In genomic region chr3:175357758-175358157, GRCh38 we compare ENCODE assay signal across 25 cellular contexts.
"Had no signal": no experiment of that assay in that cellular context is flagged by ENCODE, and none has a peak within 500 bp of the region (broad histone marks: within the 10 kb centered on the region; RNA-seq: fewer than 3 reads in every experiment).

No MANE protein-coding gene starts in this region.

- H3K79me2 ChIP-seq: hepatocyte had no signal

- H3K36me3 ChIP-seq: ascending aorta, esophagus muscularis mucosa, neural progenitor cell, right lobe of liver, tibial nerve, WERI-Rb-1 had no signal

- H3K27ac ChIP-seq: ascending aorta, coronary artery, esophagus muscularis mucosa, hepatocyte, neural progenitor cell, tibial nerve, WERI-Rb-1 had no signal

- H3K9ac ChIP-seq: neural progenitor cell had no signal

- H3K9me3 ChIP-seq: right lobe of liver had no signal

- ATAC-seq: activated naive CD8-positive, alpha-beta T cell treated with anti-CD3 and anti-CD28 coated beads, Interleukin-2, amount 50 U/mL, for 24 hours; naive thymus-derived CD4-positive, alpha-beta T cell had no signal

- H3K27me3 ChIP-seq: ascending aorta, esophagus muscularis mucosa, hepatocyte, neural progenitor cell, right lobe of liver, tibial nerve had no signal

- H3K27ac Mint-ChIP-seq: activated naive CD4-positive, alpha-beta T cell treated with anti-CD3 and anti-CD28 coated beads, Interleukin-2, amount 10 ng/mL, durations not matched to agents 7 days and 5 days; activated naive CD8-positive, alpha-beta T cell treated with anti-CD3 and anti-CD28 coated beads, Interleukin-2, amount 50 U/mL, for 24 hours; naive thymus-derived CD4-positive, alpha-beta T cell; neural progenitor cell; stimulated activated naive CD8-positive, alpha-beta T cell treated with anti-CD3 and anti-CD28 coated beads, Interleukin-15, Interleukin-2, amounts not matched to agents 100 ng/mL and 50 ng/mL, for 24 hours had no signal

- H3K4me1 ChIP-seq: ascending aorta, esophagus muscularis mucosa, neural progenitor cell, right lobe of liver had no signal

- H3K27me3 Mint-ChIP-seq: activated naive CD4-positive, alpha-beta T cell treated with anti-CD3 and anti-CD28 coated beads, Interleukin-2, amount 10 ng/mL, durations not matched to agents 7 days and 5 days; activated naive CD8-positive, alpha-beta T cell treated with anti-CD3 and anti-CD28 coated beads, Interleukin-2, amount 50 U/mL, for 24 hours; central memory CD8-positive, alpha-beta T cell; naive thymus-derived CD4-positive, alpha-beta T cell; stimulated activated naive CD8-positive, alpha-beta T cell treated with anti-CD3 and anti-CD28 coated beads, Interleukin-15, Interleukin-2, amounts not matched to agents 100 ng/mL and 50 ng/mL, for 24 hours had no signal

- H2AFZ ChIP-seq: hepatocyte, neural progenitor cell had no signal

- H3K36me3 Mint-ChIP-seq: activated naive CD4-positive, alpha-beta T cell treated with anti-CD3 and anti-CD28 coated beads, Interleukin-2, amount 10 ng/mL, durations not matched to agents 7 days and 5 days; naive thymus-derived CD4-positive, alpha-beta T cell; neural progenitor cell had no signal

- H3K4me2 ChIP-seq: hepatocyte, neural progenitor cell had no signal

- H3K9me3 Mint-ChIP-seq: activated naive CD4-positive, alpha-beta T cell treated with anti-CD3 and anti-CD28 coated beads, Interleukin-2, amount 10 ng/mL, durations not matched to agents 7 days and 5 days had no signal

- DNase-seq: activated CD4-positive, alpha-beta T cell treated with anti-CD3 and anti-CD28 coated beads for 1 hour; activated CD8-positive, alpha-beta memory T cell treated with anti-CD3 and anti-CD28 coated beads for 24 hours; activated CD8-positive, alpha-beta memory T cell treated with anti-CD3 and anti-CD28 coated beads, Interleukin-2, amount 50 U/mL, for 48 hours; activated effector memory CD4-positive, alpha-beta T cell treated with Interleukin-2 at 50 U/mL for 16 hours; activated naive CD4-positive, alpha-beta T cell treated with anti-CD3 and anti-CD28 coated beads, Interleukin-2, amount 10 ng/mL, durations not matched to agents 7 days and 5 days; activated naive CD8-positive, alpha-beta T cell treated with anti-CD3 and anti-CD28 coated beads, Interleukin-2, amount 50 U/mL, for 24 hours; activated T-cell treated with anti-CD3 and anti-CD28 coated beads, Interleukin-2, amount 50 U/mL, for 48 hours; left cardiac atrium; mesenchymal stem cell; naive thymus-derived CD4-positive, alpha-beta T cell; right lobe of liver; small intestine; stimulated activated CD4-positive, alpha-beta T cell treated with anti-CD3 and anti-CD28 coated beads, Interleukin-15, amount 100 ng/mL, for 24 hours; stimulated activated CD4-positive, alpha-beta T cell treated with anti-CD3 and anti-CD28 coated beads, Interleukin-2, amount 100 ng/mL, for 48 hours; WERI-Rb-1 had no signal

- H3K4me3 Mint-ChIP-seq: activated naive CD4-positive, alpha-beta T cell treated with anti-CD3 and anti-CD28 coated beads, Interleukin-2, amount 10 ng/mL, durations not matched to agents 7 days and 5 days; activated naive CD8-positive, alpha-beta T cell treated with anti-CD3 and anti-CD28 coated beads, Interleukin-2, amount 50 U/mL, for 24 hours; central memory CD8-positive, alpha-beta T cell; naive thymus-derived CD4-positive, alpha-beta T cell; neural progenitor cell; stimulated activated naive CD8-positive, alpha-beta T cell treated with anti-CD3 and anti-CD28 coated beads, Interleukin-15, Interleukin-2, amounts not matched to agents 100 ng/mL and 50 ng/mL, for 24 hours had no signal

- H3K4me1 Mint-ChIP-seq: activated naive CD4-positive, alpha-beta T cell treated with anti-CD3 and anti-CD28 coated beads, Interleukin-2, amount 10 ng/mL, durations not matched to agents 7 days and 5 days; activated naive CD8-positive, alpha-beta T cell treated with anti-CD3 and anti-CD28 coated beads, Interleukin-2, amount 50 U/mL, for 24 hours; central memory CD8-positive, alpha-beta T cell; naive thymus-derived CD4-positive, alpha-beta T cell; neural progenitor cell had no signal

- FAIRE-seq: islet of Langerhans, small intestine, urothelium cell line had no signal

- H3K4me3 ChIP-seq: ascending aorta, coronary artery, esophagus muscularis mucosa, hepatocyte, neural progenitor cell, tibial nerve had no signal
